23 cellular contexts compared by ENCODE assay signal in the genomic region with DNA sequence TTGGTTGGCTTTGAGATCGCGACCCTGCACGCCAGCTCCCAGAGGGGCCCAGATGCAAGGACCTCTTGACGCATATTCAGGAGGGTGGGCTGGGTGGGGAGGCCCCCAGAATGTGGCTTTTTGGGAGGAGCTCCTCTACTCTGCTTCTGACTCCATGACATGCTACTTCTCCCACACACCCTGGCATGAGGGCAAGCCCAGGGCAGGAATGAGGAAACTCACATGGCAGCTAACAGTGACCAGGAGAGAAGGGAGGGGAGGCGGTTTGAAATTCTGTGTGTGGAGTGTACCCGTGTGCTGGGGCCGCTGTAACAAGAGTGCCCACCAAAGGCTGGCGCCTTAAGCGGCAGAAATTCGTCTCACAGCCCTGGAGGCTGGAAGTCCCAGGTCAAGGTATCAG.
DNase-seq lines count a peak whose midpoint lies in the region; ATAC-seq and TF ChIP-seq lines count a peak whose summit lies in the region.
"Had no signal": no experiment of that assay in that cellular context is flagged by ENCODE, and none has a peak within 500 bp of the region (broad histone marks: within the 10 kb centered on the region; RNA-seq: fewer than 3 reads in every experiment).

No MANE protein-coding gene starts in this region.

- H3K4me3 Mint-ChIP-seq in immature natural killer cell = no peak overlapping the region
- H3K4me3 Mint-ChIP-seq: CD14-positive monocyte; CD8-positive, alpha-beta memory T cell; IgD-negative memory B cell had no signal

- peaks cover 0 to 9% (median 0%) of the 10 kb centered on the region in 3 donors for H3K27me3 Mint-ChIP-seq in immature natural killer cell (ENCODE audit: low read depth in 3 of 3)
- H3K27me3 Mint-ChIP-seq: CD8-positive, alpha-beta memory T cell; IgD-negative memory B cell had no signal

- intact Hi-C loops in left colon (cut with DNase I, micrococcal nuclease) (no loop called here), sciatic nerve (cut with DNase I) (no loop called here)

- no peak for DNase-seq in left colon
- DNase-seq in osteoblast (ENCODE audit: insufficient read length, low spot score, missing footprints) = peak; percentile 89
- no peak for DNase-seq in sciatic nerve (ENCODE audit: low spot score)
- no peak for DNase-seq in immature natural killer cell
- no peak for DNase-seq in activated gamma-delta T cell treated with Interleukin-2 at 50 U/mL for 16 hours
- DNase-seq: CD8-positive, alpha-beta memory T cell; DMS153; DND-41; HCEC 1CT; NCI-H1048; NCI-H1417; NCI-H1694; NCI-H2029 treated with DMSO at 0.1 percent for 48 hours; NCI-H446 treated with DMSO at 0.1 percent for 48 hours; NCI-H526; Right ventricle myocardium superior had no signal

- no peaks in the 10 kb centered on the region for H3K27me3 ChIP-seq in osteoblast (ENCODE audit: insufficient read depth, low read length)
- H3K27me3 ChIP-seq: SJSA1 had no signal

- H3K4me3 ChIP-seq in osteoblast (ENCODE audit: insufficient read depth, low read length) = no peak overlapping the region
- H3K4me3 ChIP-seq: PC-9, SJSA1 had no signal

- H3K36me3 ChIP-seq in KOPT-K1 (ENCODE audit: insufficient read depth, low read length) (peaks cover 82% of the 10 kb centered on the region), osteoblast (ENCODE audit: insufficient read depth, low read length) (no peaks in the 10 kb centered on the region)

- ATAC-seq in left colon = peak; percentile 69
- no peak for ATAC-seq in sciatic nerve
- no peak for ATAC-seq in GM18520 (IDR thresholded peaks at IDR 0.05; ENCODE audit: unreplicated experiment)

- no peaks in the 10 kb centered on the region for H3K79me2 ChIP-seq in osteoblast (ENCODE audit: insufficient read depth, low read length)

- H3K9me3 Mint-ChIP-seq in immature natural killer cell = no peaks in the 10 kb centered on the region
- H3K9me3 Mint-ChIP-seq: CD14-positive monocyte; CD8-positive, alpha-beta memory T cell; IgD-negative memory B cell had no signal

- peaks cover 5 to 8% of the 10 kb centered on the region in 2 donors for H3K4me1 Mint-ChIP-seq in immature natural killer cell
- H3K4me1 Mint-ChIP-seq: CD14-positive monocyte; CD8-positive, alpha-beta memory T cell; IgD-negative memory B cell had no signal

- TF ChIP-seq CTCF in osteoblast (IDR thresholded peaks at IDR 0.05; ENCODE audit: extremely low read depth, low read depth, low read length) = no peak

- H3K27ac ChIP-seq in KOPT-K1 (ENCODE audit: low read depth, low read length, poor library complexity, severe bottlenecking) = peak overlapping the region; percentile 31
- no peak overlapping the region for H3K27ac ChIP-seq in osteoblast (ENCODE audit: low read depth, low read length)
- H3K27ac ChIP-seq: KMS-11, PC-9, SJSA1 had no signal

- H3K4me2 ChIP-seq in osteoblast (ENCODE audit: insufficient read depth, low read length) = no peak overlapping the region
- H3K4me2 ChIP-seq: KMS-11, PC-9 had no signal

- H3K36me3 Mint-ChIP-seq in immature natural killer cell = peaks cover 3 to 8% (median 4%) of the 10 kb centered on the region in 3 donors

- H2AFZ ChIP-seq in osteoblast (ENCODE audit: low read length) = no peak overlapping the region
- H2AFZ ChIP-seq: PC-9 had no signal

- H3K4me1 ChIP-seq in osteoblast (ENCODE audit: insufficient read depth, low read length) = no peaks in the 10 kb centered on the region

- H3K27ac Mint-ChIP-seq in immature natural killer cell = no peak overlapping the region
- H3K27ac Mint-ChIP-seq: CD8-positive, alpha-beta memory T cell had no signal

- H3K9me3 ChIP-seq in KOPT-K1 (ENCODE audit: insufficient read depth, low read length, poor library complexity, severe bottlenecking) (no peaks in the 10 kb centered on the region), osteoblast (ENCODE audit: low read depth, low read length) (no peaks in the 10 kb centered on the region)
- H3K9me3 ChIP-seq: SJSA1 had no signal

- H4K20me1 ChIP-seq in osteoblast (ENCODE audit: insufficient read depth, low read length) = no peaks in the 10 kb centered on the region
